Comparison of ENCODE assay signal across 10 cellular contexts in genomic region chr6:16020259-16020658, GRCh38.
"Had no signal": no experiment of that assay in that cellular context is flagged by ENCODE, and none has a peak within 500 bp of the region (broad histone marks: within the 10 kb centered on the region; RNA-seq: fewer than 3 reads in every experiment).

No MANE protein-coding gene starts in this region.

- H3K4me3 ChIP-seq: GM23248 had no signal

- DNase-seq: GM23248, GOT3, H9, HCEC 1CT, HFFc6, IMR-90, Karpas-422, KBM-7 had no signal

- H3K4me2 ChIP-seq: KMS-11 had no signal

- H3K9ac ChIP-seq: GM23248, KMS-11 had no signal

- H3K27ac ChIP-seq: GM23248, KMS-11 had no signal

- H2AFZ ChIP-seq: GM23248 had no signal

- FAIRE-seq: H54 had no signal
